30 cellular contexts compared by ENCODE assay signal in the genomic region with DNA sequence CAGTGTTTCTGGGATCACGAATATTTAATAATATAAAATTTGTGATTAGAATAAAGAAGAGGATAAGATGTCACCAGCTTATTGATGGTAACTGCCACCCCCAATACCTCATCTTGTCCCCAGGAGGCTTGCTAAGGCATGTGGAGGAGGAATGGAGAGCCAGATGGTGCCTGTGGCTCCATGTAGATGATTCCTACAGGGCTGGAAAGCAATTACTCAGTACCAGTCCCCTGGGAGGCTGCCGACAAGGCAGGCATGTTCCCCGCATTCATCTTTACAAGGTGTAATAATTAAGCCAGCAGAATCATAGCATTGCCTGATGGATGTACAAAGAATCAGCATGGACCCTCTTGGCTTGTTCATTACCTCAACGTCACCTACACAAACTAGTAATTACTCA.
A peak's percentile ranks its signal among the peaks of the same experiment; 100 is the strongest.
DNase-seq lines count a peak whose midpoint lies in the region; ATAC-seq and TF ChIP-seq lines count a peak whose summit lies in the region.
"Had no signal": no experiment of that assay in that cellular context is flagged by ENCODE, and none has a peak within 500 bp of the region (broad histone marks: within the 10 kb centered on the region; RNA-seq: fewer than 3 reads in every experiment).

No MANE protein-coding gene starts in this region.

- TF ChIP-seq CTCF in HEK293 (tag by site-specific recombination; IDR thresholded peaks at IDR 0.05) (no peak), brain (conservative IDR thresholded peaks at IDR 0.05) (no peak)

- WGBS in aorta, 2 donors = 75 to 82% methylated on average over 4 of the region's 4 CpGs

- peak overlapping the region in 1 of 5 experiments; percentile 29 for H3K4me3 Mint-ChIP-seq in brain
- H3K4me3 Mint-ChIP-seq: central memory CD8-positive, alpha-beta T cell; immature natural killer cell; stimulated activated effector memory CD8-positive, alpha-beta T cell treated with anti-CD3 and anti-CD28 coated beads, Interleukin-12 subunit alpha, Interleukin-12 subunit beta, amount 100 ng/mL, for 72 hours; T-helper 2 cell treated with Interferon-gamma antibody and Interleukin-4, amounts not matched to agents 5 μg/mL and 100 μg/mL, for 36 hours had no signal

- CTCF ChIA-PET in HEK293 (lab: Yijun Ruan, JAX) = interaction anchor here (0.5 kb wide), 1 partner anchor 248 kb away, joined by 3 read pairs; no protein-coding TSS in a partner anchor

- POLR2A ChIA-PET in HEK293 (lab: Yijun Ruan, JAX) = no interaction called here

- H3K27ac Mint-ChIP-seq in brain = peak overlapping the region in 3 of 5 experiments; percentile 76 to 84 (median 82)
- H3K27ac Mint-ChIP-seq: immature natural killer cell; stimulated activated effector memory CD8-positive, alpha-beta T cell treated with anti-CD3 and anti-CD28 coated beads, Interleukin-12 subunit alpha, Interleukin-12 subunit beta, amount 100 ng/mL, for 72 hours; T-helper 2 cell treated with Interferon-gamma antibody and Interleukin-4, amounts not matched to agents 5 μg/mL and 100 μg/mL, for 36 hours had no signal

- DNase-seq in Ammon's horn (ENCODE audit: low spot score) (peak; percentile 55), NCI-H2227 (lab: John Stamatoyannopoulos, UW; ENCODE audit: unreplicated experiment) (peak; percentile 45), EL (no peak), erythroblast (lab: John Stamatoyannopoulos, UW) (no peak), aorta (no peak), MV-4-11 (lab: John Stamatoyannopoulos, UW) (no peak)
- DNase-seq: activated CD4-positive, alpha-beta T cell treated with anti-CD3 and anti-CD28 coated beads for 4 hours; activated CD8-positive, alpha-beta memory T cell treated with anti-CD3 and anti-CD28 coated beads for 24 hours; activated gamma-delta T cell; C1 segment of cervical spinal cord; Caco-2; DND-41; hypothalamus; immature natural killer cell; MM.1S; nucleus accumbens; psoas muscle; Right ventricle myocardium superior; sigmoid colon; stimulated activated CD4-positive, alpha-beta T cell treated with anti-CD3 and anti-CD28 coated beads, Interleukin-4, amount 100 ng/mL, for 24 hours; upper lobe of right lung had no signal

- H3K36me3 ChIP-seq in HEK293 (ENCODE audit: control insufficient read depth in 2 of 2, insufficient read depth in 1 of 2, low read length in 2 of 2) (no peaks in the 10 kb centered on the region), aorta (ENCODE audit: control insufficient read depth in 1 of 2, insufficient read depth in 2 of 2, low read length in 1 of 2) (no peaks in the 10 kb centered on the region)
- H3K36me3 ChIP-seq: gastroesophageal sphincter, HAP-1, sigmoid colon, upper lobe of right lung had no signal

- H3K4me3 ChIP-seq in HEK293 (ENCODE audit: low read depth, low read length) (no peak overlapping the region), aorta (ENCODE audit: low read length in 2 of 2) (no peak overlapping the region)
- H3K4me3 ChIP-seq: gastroesophageal sphincter, HAP-1, psoas muscle, sigmoid colon, upper lobe of right lung had no signal

- H3K4me1 ChIP-seq in HEK293 (ENCODE audit: control insufficient read depth, insufficient read depth, low read length) (no peaks in the 10 kb centered on the region), aorta (ENCODE audit: control insufficient read depth in 1 of 2, insufficient read depth in 2 of 2, low read length in 2 of 2) (no peaks in the 10 kb centered on the region)
- H3K4me1 ChIP-seq: psoas muscle, upper lobe of right lung had no signal

- no peak for ATAC-seq in aorta (ENCODE audit: low FRiP score)
- ATAC-seq: gastroesophageal sphincter; left lobe of liver; psoas muscle; stimulated activated effector memory CD8-positive, alpha-beta T cell treated with anti-CD3 and anti-CD28 coated beads, Interleukin-12 subunit alpha, Interleukin-12 subunit beta, amount 100 ng/mL, for 72 hours; upper lobe of right lung had no signal

- no peak for TF ChIP-seq POLR2A in erythroblast (IDR thresholded peaks at IDR 0.05; ENCODE audit: low read length)

- no peaks in the 10 kb centered on the region for H3K27me3 Mint-ChIP-seq in brain
- H3K27me3 Mint-ChIP-seq: central memory CD8-positive, alpha-beta T cell had no signal

- no peak overlapping the region for H3K27ac ChIP-seq in HEK293 (ENCODE audit: extremely low read depth, low read depth, low read length)
- H3K27ac ChIP-seq in aorta (ENCODE audit: low read depth in 1 of 2, low read length in 2 of 2) = no peak overlapping the region
- H3K27ac ChIP-seq: gastroesophageal sphincter, KMS-11, psoas muscle, sigmoid colon, upper lobe of right lung had no signal

- H3K9me3 ChIP-seq in HEK293 (ENCODE audit: control insufficient read depth, insufficient read depth, low read depth, low read length) = no peaks in the 10 kb centered on the region
- H3K9me3 ChIP-seq in aorta (ENCODE audit: control insufficient read depth, low read length) = no peaks in the 10 kb centered on the region
- H3K9me3 ChIP-seq: Caco-2, gastroesophageal sphincter, HAP-1, psoas muscle, sigmoid colon, upper lobe of right lung had no signal

- H3K9me3 Mint-ChIP-seq in brain = peaks cover 0 to 3% (median 0%) of the 10 kb centered on the region in 5 experiments
- H3K9me3 Mint-ChIP-seq: central memory CD8-positive, alpha-beta T cell; immature natural killer cell; stimulated activated effector memory CD8-positive, alpha-beta T cell treated with anti-CD3 and anti-CD28 coated beads, Interleukin-12 subunit alpha, Interleukin-12 subunit beta, amount 100 ng/mL, for 72 hours; T-helper 2 cell treated with Interferon-gamma antibody and Interleukin-4, amounts not matched to agents 5 μg/mL and 100 μg/mL, for 36 hours had no signal

- intact Hi-C loops in aorta (cut with DNase I) = no loop called here

- peaks cover 0 to 4% of the 10 kb centered on the region in 2 donors for H3K27me3 ChIP-seq in aorta (ENCODE audit: control insufficient read depth in 1 of 2, insufficient read depth in 2 of 2, low read length in 1 of 2)
- H3K27me3 ChIP-seq: gastroesophageal sphincter, sigmoid colon, upper lobe of right lung had no signal

- H3K36me3 Mint-ChIP-seq in brain = no peaks in the 10 kb centered on the region
- H3K36me3 Mint-ChIP-seq: stimulated activated effector memory CD8-positive, alpha-beta T cell treated with anti-CD3 and anti-CD28 coated beads, Interleukin-12 subunit alpha, Interleukin-12 subunit beta, amount 100 ng/mL, for 72 hours had no signal

- H3K4me1 Mint-ChIP-seq in brain = peaks cover 22% of the 10 kb centered on the region
- H3K4me1 Mint-ChIP-seq: stimulated activated effector memory CD8-positive, alpha-beta T cell treated with anti-CD3 and anti-CD28 coated beads, Interleukin-12 subunit alpha, Interleukin-12 subunit beta, amount 100 ng/mL, for 72 hours had no signal

TF ChIP-seq in HEK293, 187 proteins besides CTCF, POLR2A, EP300 and RAD21:
- TF ChIP-seq, protein P1, sequence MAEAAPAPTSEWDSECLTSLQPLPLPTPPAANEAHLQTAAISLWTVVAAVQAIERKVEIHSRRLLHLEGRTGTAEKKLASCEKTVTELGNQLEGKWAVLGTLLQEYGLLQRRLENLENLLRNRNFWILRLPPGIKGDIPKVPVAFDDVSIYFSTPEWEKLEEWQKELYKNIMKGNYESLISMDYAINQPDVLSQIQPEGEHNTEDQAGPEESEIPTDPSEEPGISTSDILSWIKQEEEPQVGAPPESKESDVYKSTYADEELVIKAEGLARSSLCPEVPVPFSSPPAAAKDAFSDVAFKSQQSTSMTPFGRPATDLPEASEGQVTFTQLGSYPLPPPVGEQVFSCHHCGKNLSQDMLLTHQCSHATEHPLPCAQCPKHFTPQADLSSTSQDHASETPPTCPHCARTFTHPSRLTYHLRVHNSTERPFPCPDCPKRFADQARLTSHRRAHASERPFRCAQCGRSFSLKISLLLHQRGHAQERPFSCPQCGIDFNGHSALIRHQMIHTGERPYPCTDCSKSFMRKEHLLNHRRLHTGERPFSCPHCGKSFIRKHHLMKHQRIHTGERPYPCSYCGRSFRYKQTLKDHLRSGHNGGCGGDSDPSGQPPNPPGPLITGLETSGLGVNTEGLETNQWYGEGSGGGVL (tag by site-specific recombination; IDR thresholded peaks at IDR 0.05) = no peak
- TF ChIP-seq ZIC2 (tag by site-specific recombination; IDR thresholded peaks at IDR 0.05) = peak; percentile 85
- TF ChIP-seq SP7 (tag by site-specific recombination; IDR thresholded peaks at IDR 0.05) = peak; percentile 62
TF ChIP-seq in HEK293: peak in this region for 2.

Comparison
In these comparisons a context has a peak if more than half of its experiments do, and no peak if none do; other contexts are left out.
1. DNase-seq: peak in Ammon's horn (single experiment) and NCI-H2227 (single experiment); none in EL (single experiment), erythroblast (0 of 2), aorta (0 of 2) and MV-4-11 (single experiment).